9 cellular contexts compared by ENCODE assay signal in the genomic region with DNA sequence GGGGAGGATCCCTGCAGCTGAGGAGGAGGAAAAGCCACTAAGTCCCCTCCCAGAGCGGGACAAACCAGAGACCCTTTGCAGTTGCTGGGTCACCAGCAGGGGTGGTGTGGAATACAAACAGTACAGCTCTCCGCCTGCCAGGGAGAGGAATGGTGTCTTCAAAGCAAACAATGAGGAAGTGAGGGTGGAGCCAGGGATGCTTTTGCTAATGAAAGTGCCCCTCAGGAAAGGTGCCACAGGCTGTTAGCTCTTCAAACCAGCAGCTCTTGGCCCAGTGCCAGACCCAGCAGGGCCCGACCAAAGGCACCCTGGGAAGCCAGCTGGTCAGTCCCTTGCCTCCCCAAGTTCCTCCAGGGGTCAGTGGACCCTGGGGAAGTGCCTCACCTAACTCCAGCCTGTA.
A peak's percentile ranks its signal among the peaks of the same experiment; 100 is the strongest.
DNase-seq lines count a peak whose midpoint lies in the region; ATAC-seq and TF ChIP-seq lines count a peak whose summit lies in the region.
"Had no signal": no experiment of that assay in that cellular context is flagged by ENCODE, and none has a peak within 500 bp of the region (broad histone marks: within the 10 kb centered on the region; RNA-seq: fewer than 3 reads in every experiment).

No MANE protein-coding gene starts in this region.

- H3K4me3 Mint-ChIP-seq in mesothelial cell of epicardium, result no peak overlapping the region
- H3K4me3 Mint-ChIP-seq: IgD-negative memory B cell had no signal

- no peak for TF ChIP-seq CTCF in NB4 (IDR thresholded peaks at IDR 0.05; ENCODE audit: low read depth, low read length)
- no peak for TF ChIP-seq CTCF in mesothelial cell of epicardium (IDR thresholded peaks at IDR 0.05; ENCODE audit: unreplicated experiment)

- H3K9me3 Mint-ChIP-seq in mesothelial cell of epicardium, result no peaks in the 10 kb centered on the region
- H3K9me3 Mint-ChIP-seq: IgD-negative memory B cell had no signal

- no peak for TF ChIP-seq POLR2A in NB4 (IDR thresholded peaks at IDR 0.05; ENCODE audit: extremely low read depth, insufficient read length)

- H3K36me3 Mint-ChIP-seq in mesothelial cell of epicardium, result peaks cover 19% of the 10 kb centered on the region

- peaks cover 28% of the 10 kb centered on the region for H3K4me1 Mint-ChIP-seq in mesothelial cell of epicardium

- H3K4me3 ChIP-seq in NB4 (ENCODE audit: low read depth, low read length), result no peak overlapping the region

- no peak for ATAC-seq in HG03108 (IDR thresholded peaks at IDR 0.05; ENCODE audit: unreplicated experiment)

- H3K27me3 Mint-ChIP-seq in mesothelial cell of epicardium (ENCODE audit: low read depth), result no peaks in the 10 kb centered on the region
- H3K27me3 Mint-ChIP-seq: IgD-negative memory B cell had no signal

- DNase-seq in Daoy (ENCODE audit: low read depth) (peak; percentile 23), NB4 (ENCODE audit: low read depth) (peak; percentile 34), UCSD-AML1 (lab: John Stamatoyannopoulos, UW; ENCODE audit: unreplicated experiment) (peak; percentile 51), mesothelial cell of epicardium (ENCODE audit: low spot score in 2 of 2, unreplicated experiment in 2 of 2) (peak; percentile 31 to 45), OCI-M2 (lab: John Stamatoyannopoulos, UW; ENCODE audit: unreplicated experiment) (no peak), NCI-H1436 (lab: John Stamatoyannopoulos, UW) (no peak), NCI-H128 (lab: John Stamatoyannopoulos, UW; ENCODE audit: unreplicated experiment) (no peak)

- H3K27ac Mint-ChIP-seq in mesothelial cell of epicardium, result peak overlapping the region; percentile 45

Comparison
In these comparisons a context has a peak if more than half of its experiments do, and no peak if none do; other contexts are left out.
1. DNase-seq: peak in Daoy (single experiment), NB4 (single experiment), UCSD-AML1 (single experiment) and mesothelial cell of epicardium (2 of 2); none in OCI-M2 (single experiment), NCI-H1436 (single experiment) and NCI-H128 (single experiment).